In genomic region chr3:182769673-182770072, GRCh38 we compare ENCODE assay signal across 1 cellular context.
TF ChIP-seq lines count a peak whose summit lies in the region.

No MANE protein-coding gene starts in this region.

TF ChIP-seq in K562, 482 proteins besides CTCF, POLR2A, EP300 and RAD21 (continued from another document):
- TF ChIP-seq ZBTB40 (IDR thresholded peaks at IDR 0.05): peak; percentile 74
- no peak for TF ChIP-seq ZBTB40 (CRISPR knock-in tag; IDR thresholded peaks at IDR 0.05)
- no peak for TF ChIP-seq ZBTB17 (CRISPR knock-in tag; IDR thresholded peaks at IDR 0.05)
- no peak for TF ChIP-seq POLR2G (IDR thresholded peaks at IDR 0.05; ENCODE audit: low read depth, low read length)
- no peak for TF ChIP-seq ZNF449 (CRISPR knock-in tag; IDR thresholded peaks at IDR 0.05)
- peak in 1 of 2 experiments; percentile 70; a peak in 2 of 4 replicates for TF ChIP-seq RCOR1 (IDR thresholded peaks at IDR 0.05; ENCODE audit: borderline replicate concordance in 1 of 2, low read depth in 2 of 2, low read length in 2 of 2)
- TF ChIP-seq CBFA2T2 (conservative IDR thresholded peaks at IDR 0.05): peak; percentile 18; the same call in 1 of the 2 replicates
- peak; percentile 58 for TF ChIP-seq CBFA2T3 (IDR thresholded peaks at IDR 0.05)
- peak; percentile 61; the same call in 1 of the 2 replicates for TF ChIP-seq NFIC (IDR thresholded peaks at IDR 0.05)
- TF ChIP-seq HDAC1 (IDR thresholded peaks at IDR 0.05): 0 out of 4 replicates have a peak, but pooled peaks of 1 of the 2 experiments have one; percentile 41
- no peak for TF ChIP-seq RFX1 (IDR thresholded peaks at IDR 0.05)
- no peak for TF ChIP-seq ARID3A (IDR thresholded peaks at IDR 0.05; ENCODE audit: borderline replicate concordance, low read depth, low read length)
- TF ChIP-seq SREBF1 (IDR thresholded peaks at IDR 0.05; ENCODE audit: borderline replicate concordance, low read depth, low read length): no peak
- no peak for TF ChIP-seq STAT5A (IDR thresholded peaks at IDR 0.05; ENCODE audit: borderline replicate concordance, low read length)
- no peak for TF ChIP-seq NBN (IDR thresholded peaks at IDR 0.05; ENCODE audit: low read depth)
- no peak for TF ChIP-seq ARID3B (CRISPR knock-in tag; IDR thresholded peaks at IDR 0.05; ENCODE audit: borderline replicate concordance)
